ENCODE assay signal across 15 cellular contexts in the genomic region with DNA sequence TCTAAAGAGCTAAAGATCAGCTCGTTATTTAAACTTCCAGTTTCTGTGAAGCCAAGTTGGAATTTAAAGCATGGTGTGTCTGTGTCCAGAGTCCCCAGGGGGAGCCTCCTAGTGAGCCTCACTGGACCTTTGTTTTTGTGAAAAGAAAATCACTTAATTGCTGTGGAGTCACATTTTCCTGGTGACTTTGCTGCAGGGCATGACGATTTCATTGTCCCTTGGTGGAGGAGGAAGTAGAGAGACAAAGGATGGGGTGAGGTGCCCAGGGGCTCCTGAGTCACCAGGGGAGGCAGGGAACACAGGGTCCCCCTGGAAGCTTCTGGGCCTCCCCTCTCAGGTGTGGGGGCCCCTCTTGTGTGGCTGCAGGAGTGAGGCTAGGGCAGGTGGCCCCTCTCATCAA. TPM values are rescaled to one million over a fixed set of nuclear protein-coding genes. Genes with fewer than 3 reads are reported as not detected.
"Had no signal": no experiment of that assay in that cellular context is flagged by ENCODE, and none has a peak within 500 bp of the region (broad histone marks: within the 10 kb centered on the region; RNA-seq: fewer than 3 reads in every experiment).

No MANE protein-coding gene starts in this region.

- H2AFZ ChIP-seq: parathyroid adenoma had no signal

- H3K4me3 Mint-ChIP-seq: nephron progenitor cell; stimulated activated naive CD8-positive, alpha-beta T cell treated with anti-CD3 and anti-CD28 coated beads, Interleukin-15, Interleukin-2, amounts not matched to agents 100 ng/mL and 50 ng/mL, for 24 hours had no signal

- DNase-seq: activated CD4-positive, CD25-positive, alpha-beta regulatory T cell; activated naive CD4-positive, alpha-beta T cell treated with Interleukin-2 at 50 U/mL for 16 hours; activated T-cell treated with anti-CD3 and anti-CD28 coated beads for 4 hours; aorta; effector memory CD4-positive, alpha-beta T cell; foreskin melanocyte; kidney glomerular epithelial cell; nephron progenitor cell; sigmoid colon; upper lobe of left lung had no signal

- H3K9me3 Mint-ChIP-seq: stimulated activated naive CD8-positive, alpha-beta T cell treated with anti-CD3 and anti-CD28 coated beads, Interleukin-15, Interleukin-2, amounts not matched to agents 100 ng/mL and 50 ng/mL, for 24 hours had no signal

- H3K27me3 ChIP-seq: spleen, suprapubic skin, upper lobe of left lung had no signal

- H3K27ac Mint-ChIP-seq: nephron progenitor cell; stimulated activated naive CD8-positive, alpha-beta T cell treated with anti-CD3 and anti-CD28 coated beads, Interleukin-15, Interleukin-2, amounts not matched to agents 100 ng/mL and 50 ng/mL, for 24 hours had no signal

- H3K79me2 ChIP-seq: parathyroid adenoma had no signal

- H3K4me1 Mint-ChIP-seq: nephron progenitor cell had no signal

- H3K36me3 ChIP-seq: sigmoid colon, spleen, suprapubic skin, upper lobe of left lung had no signal

- H3K27ac ChIP-seq: parathyroid adenoma, sigmoid colon, spleen, suprapubic skin, upper lobe of left lung had no signal

- H3K4me3 ChIP-seq: sigmoid colon, spleen, suprapubic skin, upper lobe of left lung had no signal

- H3K4me1 ChIP-seq: parathyroid adenoma, sigmoid colon, suprapubic skin, upper lobe of left lung had no signal

RNA-seq across cellular contexts. Expression of a gene that starts 19.7 kb away (rescaled TPM):
- polyA plus RNA-seq: fibroblast of lung had no signal
